ENCODE assay signal across 32 cellular contexts in genomic region chr12:84862190-84862589, GRCh38. TPM values are rescaled to one million over a fixed set of nuclear protein-coding genes. Genes with fewer than 3 reads are reported as not detected.
"Had no signal": no experiment of that assay in that cellular context is flagged by ENCODE, and none has a peak within 500 bp of the region (broad histone marks: within the 10 kb centered on the region; RNA-seq: fewer than 3 reads in every experiment).

No MANE protein-coding gene starts in this region.

- H3K27me3 ChIP-seq: brain microvascular endothelial cell, foreskin keratinocyte, heart left ventricle, pancreas, right atrium auricular region, vagina had no signal

- H3K9me3 ChIP-seq: heart left ventricle, pancreas, right atrium auricular region, vagina had no signal

- H3K27ac ChIP-seq: brain microvascular endothelial cell, foreskin keratinocyte, heart left ventricle, pancreas, right atrium auricular region, vagina had no signal

- DNase-seq: activated CD4-positive, alpha-beta memory T cell treated with anti-CD3 and anti-CD28 coated beads, Interleukin-2, amount 10 ng/mL, durations not matched to agents 7 days and 5 days; activated CD4-positive, alpha-beta T cell treated with anti-CD3 and anti-CD28 coated beads for 1 hour; activated CD4-positive, alpha-beta T cell treated with anti-CD3 and anti-CD28 coated beads, Interleukin-2, amount 10 ng/mL, durations not matched to agents 7 days and 5 days; activated CD8-positive, alpha-beta memory T cell treated with anti-CD3 and anti-CD28 coated beads, Interleukin-2, amount 50 U/mL, for 48 hours; activated gamma-delta T cell; activated naive CD4-positive, alpha-beta T cell treated with anti-CD3 and anti-CD28 coated beads, Interleukin-2, amount 10 ng/mL, durations not matched to agents 7 days and 5 days; activated naive CD8-positive, alpha-beta T cell treated with anti-CD3 and anti-CD28 coated beads, Interleukin-2, amount 10 ng/mL, durations not matched to agents 7 days and 5 days; activated T-cell treated with anti-CD3 and anti-CD28 coated beads, Interleukin-2, amount 50 U/mL, for 24 hours; amniotic stem cell; brain microvascular endothelial cell; caudate nucleus; cortex of kidney; effector memory CD8-positive, alpha-beta T cell; erythroblast; foreskin keratinocyte; heart left ventricle; hypothalamus; immature natural killer cell; kidney; left colon; midbrain; naive thymus-derived CD4-positive, alpha-beta T cell; nucleus accumbens; pancreas; stimulated activated CD4-positive, alpha-beta T cell treated with anti-CD3 and anti-CD28 coated beads, Interleukin-2, amount 100 ng/mL, for 48 hours; stimulated activated naive CD8-positive, alpha-beta T cell treated with anti-CD3 and anti-CD28 coated beads, Interleukin-15, Interleukin-2, amounts not matched to agents 100 U/mL and 50 U/mL, for 24 hours; T-helper 17 cell had no signal

- FAIRE-seq: astrocyte, kidney, pancreas had no signal

- H3K4me3 ChIP-seq: heart left ventricle, pancreas, right atrium auricular region, vagina had no signal

- H3K4me1 ChIP-seq: foreskin keratinocyte, heart left ventricle, pancreas, right atrium auricular region, vagina had no signal

- ATAC-seq: effector memory CD8-positive, alpha-beta T cell; heart left ventricle; left colon; naive thymus-derived CD4-positive, alpha-beta T cell; pancreas; stimulated activated naive CD8-positive, alpha-beta T cell treated with anti-CD3 and anti-CD28 coated beads, Interleukin-15, Interleukin-2, amounts not matched to agents 100 U/mL and 50 U/mL, for 24 hours; T-helper 17 cell; WTC11 had no signal

- H3K36me3 ChIP-seq: brain microvascular endothelial cell, heart left ventricle, pancreas, right atrium auricular region, vagina had no signal

RNA-seq across cellular contexts. Expression of gene SLC6A15, which starts 50.4 kb away (rescaled TPM):
- total RNA-seq: activated CD4-positive, alpha-beta memory T cell treated with anti-CD3 and anti-CD28 coated beads, Interleukin-2, amount 10 ng/mL, durations not matched to agents 7 days and 5 days; activated CD4-positive, alpha-beta T cell treated with anti-CD3 and anti-CD28 coated beads, Interleukin-2, amount 10 ng/mL, durations not matched to agents 7 days and 5 days; activated naive CD8-positive, alpha-beta T cell treated with anti-CD3 and anti-CD28 coated beads, Interleukin-2, amount 10 ng/mL, durations not matched to agents 7 days and 5 days; chondrocyte; heart left ventricle; naive thymus-derived CD4-positive, alpha-beta T cell; pancreas; right atrium auricular region had no signal
- polyA plus RNA-seq: heart left ventricle; immature natural killer cell; naive thymus-derived CD4-positive, alpha-beta T cell had no signal
